11 cellular contexts compared by ENCODE assay signal in the genomic region with DNA sequence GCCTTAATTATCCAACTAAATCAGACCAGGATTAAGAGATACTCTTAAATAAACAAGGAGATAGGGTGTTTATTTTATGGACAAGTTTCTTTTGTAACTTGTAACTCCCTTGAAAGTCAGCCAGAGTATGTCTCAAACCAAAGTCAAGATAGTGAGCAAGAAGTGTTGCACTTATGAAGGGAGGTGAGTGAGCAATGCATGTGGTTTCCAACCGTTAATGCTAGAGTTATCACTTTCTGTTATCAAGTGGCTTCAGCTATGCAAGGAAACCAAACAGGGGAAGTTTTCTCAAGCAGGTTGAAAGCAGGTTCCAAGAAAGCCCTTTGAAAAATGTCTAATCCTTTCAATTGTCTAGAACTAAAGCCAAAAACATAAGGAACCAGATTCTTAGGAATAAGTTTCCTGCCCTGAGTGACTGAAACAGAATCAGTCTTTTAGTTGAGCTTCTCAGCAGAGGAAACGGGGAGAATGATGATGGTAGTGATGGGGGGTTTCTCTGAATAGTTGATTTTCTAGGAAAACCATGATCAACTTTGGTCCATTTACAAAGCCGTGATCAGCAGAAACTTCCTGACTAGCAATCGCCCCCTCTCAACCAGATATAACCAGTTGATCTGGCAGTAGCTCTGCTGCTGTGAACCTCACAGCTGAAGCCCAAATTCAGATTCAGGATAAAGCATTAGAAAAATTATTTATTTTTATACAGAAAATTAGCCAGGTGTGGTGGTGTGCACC.
DNase-seq lines count a peak whose midpoint lies in the region; ATAC-seq and TF ChIP-seq lines count a peak whose summit lies in the region.
"Had no signal": no experiment of that assay in that cellular context is flagged by ENCODE, and none has a peak within 500 bp of the region (broad histone marks: within the 10 kb centered on the region; RNA-seq: fewer than 3 reads in every experiment).

No MANE protein-coding gene starts in this region.

- H3K27ac ChIP-seq in left lung = peak overlapping the region in 1 of 2 donors; percentile 30
- no peak overlapping the region for H3K27ac ChIP-seq in heart left ventricle

- H3K9me3 ChIP-seq in left lung (no peaks in the 10 kb centered on the region), heart left ventricle (no peaks in the 10 kb centered on the region)

- TF ChIP-seq CTCF in left lung (IDR thresholded peaks at IDR 0.05) (no peak), heart left ventricle (IDR thresholded peaks at IDR 0.05) (no peak)

- TF ChIP-seq POLR2A in heart left ventricle (IDR thresholded peaks at IDR 0.05) = no peak

- H3K36me3 ChIP-seq in left lung = no peaks in the 10 kb centered on the region
- no peaks in the 10 kb centered on the region for H3K36me3 ChIP-seq in heart left ventricle

- ATAC-seq in GM18499 (IDR thresholded peaks at IDR 0.05; ENCODE audit: insufficient read depth, unreplicated experiment) (peak; percentile 32), HG02884 (IDR thresholded peaks at IDR 0.05; ENCODE audit: unreplicated experiment) (peak; percentile 33), left lung (peak; percentile 91), heart left ventricle (no peak)

- intact Hi-C loops in left lung (cut with DNase I) = no loop called here
- intact Hi-C loops in heart left ventricle (cut with DNase I) = no loop called here

- H3K4me3 ChIP-seq in left lung (no peak overlapping the region), heart left ventricle (no peak overlapping the region)

- WGBS in heart left ventricle, 4 donors = 70 to 79% (median 74%) methylated on average over 4 of the region's 4 CpGs

- H3K27me3 ChIP-seq in left lung (no peaks in the 10 kb centered on the region), heart left ventricle (no peaks in the 10 kb centered on the region)

- DNase-seq in SIG-M5 (lab: John Stamatoyannopoulos, UW) (peak; percentile 14), left lung (no peak), hypothalamus (lab: John Stamatoyannopoulos, UW) (no peak), NCI-H446 treated with DMSO at 0.1 percent for 48 hours (lab: John Stamatoyannopoulos, UW) (no peak), heart left ventricle (no peak)
- no peak for DNase-seq in stimulated activated CD4-positive, alpha-beta T cell treated with anti-CD3 and anti-CD28 coated beads, Interleukin-15, amount 100 ng/mL, for 24 hours
- DNase-seq: stimulated activated CD4-positive, alpha-beta T cell treated with anti-CD3 and anti-CD28 coated beads, Interleukin-12 subunit alpha, Interleukin-12 subunit beta, amount 100 ng/mL, for 4 hours; stimulated activated naive CD4-positive, alpha-beta T cell; SW 1271 had no signal

- H3K4me1 ChIP-seq in left lung (peaks cover 0 to 3% of the 10 kb centered on the region in 2 donors), heart left ventricle (no peaks in the 10 kb centered on the region)

Comparison
In these comparisons a context has a peak if more than half of its experiments do, and no peak if none do; other contexts are left out.
1. ATAC-seq: peak in GM18499 (single experiment), HG02884 (single experiment) and left lung (single experiment); none in heart left ventricle (0 of 4).